Comparison of ENCODE assay signal across 9 cellular contexts in the genomic region with DNA sequence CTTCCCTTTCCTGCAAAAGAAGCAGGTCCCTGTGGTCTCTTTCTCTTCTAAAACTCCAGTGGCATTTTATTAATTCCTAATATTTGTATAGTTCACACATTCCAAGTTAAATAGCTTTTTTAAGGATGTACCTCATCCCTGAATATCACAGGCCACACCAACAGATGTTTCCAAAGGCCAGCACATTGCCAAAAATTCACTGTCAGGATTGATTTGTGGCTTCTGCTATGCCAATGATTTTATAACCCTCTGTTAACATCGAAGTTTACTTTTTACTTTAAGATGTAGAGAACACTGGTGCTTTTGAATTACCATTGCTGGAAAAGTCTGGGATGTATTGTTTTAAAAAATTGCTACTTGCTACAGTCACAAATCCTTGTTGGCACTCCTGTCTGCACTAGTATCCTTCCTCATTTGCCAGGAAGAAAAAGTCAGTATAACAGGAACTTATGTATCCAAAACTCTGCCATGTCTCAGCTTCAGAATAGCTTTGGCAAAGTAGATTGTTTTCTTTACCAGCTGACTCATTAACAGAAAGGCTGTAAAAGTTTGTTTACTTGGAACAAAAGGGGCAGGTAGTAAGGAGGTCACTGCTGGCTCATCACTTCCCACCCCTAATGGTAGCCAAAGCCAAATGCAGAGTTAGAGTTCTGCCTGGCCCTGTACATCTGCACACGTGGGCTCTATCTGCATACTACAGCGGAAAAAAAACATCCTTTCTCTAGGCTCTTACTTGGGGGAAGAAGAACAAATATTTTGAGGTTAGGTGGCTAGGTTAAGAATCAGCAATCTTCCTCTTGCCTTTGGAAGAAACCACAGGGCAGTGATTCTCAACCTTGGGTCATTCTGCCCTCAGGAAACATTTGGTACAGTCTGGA.
A peak's percentile ranks its signal among the peaks of the same experiment; 100 is the strongest.
DNase-seq lines count a peak whose midpoint lies in the region; ATAC-seq and TF ChIP-seq lines count a peak whose summit lies in the region.
"Had no signal": no experiment of that assay in that cellular context is flagged by ENCODE, and none has a peak within 500 bp of the region (broad histone marks: within the 10 kb centered on the region; RNA-seq: fewer than 3 reads in every experiment).

No MANE protein-coding gene starts in this region.

- peak; percentile 36 for ATAC-seq in SK-N-SH treated with all-trans-retinoic acid at 6 μM for 48 hours
- peak; percentile 62 for ATAC-seq in foreskin keratinocyte
- no peak for ATAC-seq in GM18867 (IDR thresholded peaks at IDR 0.05; ENCODE audit: unreplicated experiment)
- no peak for ATAC-seq in HG02571 (IDR thresholded peaks at IDR 0.05; ENCODE audit: unreplicated experiment)

- TF ChIP-seq CTCF in foreskin keratinocyte (conservative IDR thresholded peaks at IDR 0.05): no peak

- H3K27me3 ChIP-seq in foreskin keratinocyte (no peaks in the 10 kb centered on the region), H7 (ENCODE audit: control insufficient read depth, insufficient read depth, low read length) (no peaks in the 10 kb centered on the region)

- H3K27ac ChIP-seq in foreskin keratinocyte: no peak overlapping the region

- peaks cover 11% of the 10 kb centered on the region for H3K4me1 ChIP-seq in foreskin keratinocyte

- DNase-seq in ELR (ENCODE audit: low read depth) (peak; percentile 82), foreskin keratinocyte (peak; percentile 23 to 30), pulmonary artery endothelial cell (ENCODE audit: low read depth, low spot score) (peak; percentile 96), RKO (ENCODE audit: low spot score) (no peak), H7 (no peak)
- DNase-seq: Karpas-422 had no signal

- peaks cover 2% of the 10 kb centered on the region; the same call in 1 of the 2 replicates for H3K36me3 ChIP-seq in H7 (replicated peaks; ENCODE audit: control insufficient read depth, insufficient read depth, low read length)

- H3K4me3 ChIP-seq in H7 (ENCODE audit: insufficient read depth, low read depth, low read length): no peak overlapping the region

TF ChIP-seq in SK-N-SH treated with all-trans-retinoic acid at 6 μM for 48 hours, 23 proteins besides CTCF, POLR2A, EP300 and RAD21:
- TF ChIP-seq, protein P1, sequence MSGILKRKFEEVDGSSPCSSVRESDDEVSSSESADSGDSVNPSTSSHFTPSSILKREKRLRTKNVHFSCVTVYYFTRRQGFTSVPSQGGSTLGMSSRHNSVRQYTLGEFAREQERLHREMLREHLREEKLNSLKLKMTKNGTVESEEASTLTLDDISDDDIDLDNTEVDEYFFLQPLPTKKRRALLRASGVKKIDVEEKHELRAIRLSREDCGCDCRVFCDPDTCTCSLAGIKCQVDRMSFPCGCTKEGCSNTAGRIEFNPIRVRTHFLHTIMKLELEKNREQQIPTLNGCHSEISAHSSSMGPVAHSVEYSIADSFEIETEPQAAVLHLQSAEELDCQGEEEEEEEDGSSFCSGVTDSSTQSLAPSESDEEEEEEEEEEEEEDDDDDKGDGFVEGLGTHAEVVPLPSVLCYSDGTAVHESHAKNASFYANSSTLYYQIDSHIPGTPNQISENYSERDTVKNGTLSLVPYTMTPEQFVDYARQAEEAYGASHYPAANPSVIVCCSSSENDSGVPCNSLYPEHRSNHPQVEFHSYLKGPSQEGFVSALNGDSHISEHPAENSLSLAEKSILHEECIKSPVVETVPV (CRISPR knock-in tag; IDR thresholded peaks at IDR 0.05): no peak

Comparison
In these comparisons a context has a peak if more than half of its experiments do, and no peak if none do; other contexts are left out.
1. DNase-seq: peak in ELR (single experiment), foreskin keratinocyte (2 of 2) and pulmonary artery endothelial cell (single experiment); none in RKO (single experiment) and H7 (single experiment).
2. ATAC-seq: peak in SK-N-SH treated with all-trans-retinoic acid at 6 μM for 48 hours (single experiment) and foreskin keratinocyte (single experiment); none in GM18867 (single experiment) and HG02571 (single experiment).